8 cellular contexts compared by ENCODE assay signal in the genomic region with DNA sequence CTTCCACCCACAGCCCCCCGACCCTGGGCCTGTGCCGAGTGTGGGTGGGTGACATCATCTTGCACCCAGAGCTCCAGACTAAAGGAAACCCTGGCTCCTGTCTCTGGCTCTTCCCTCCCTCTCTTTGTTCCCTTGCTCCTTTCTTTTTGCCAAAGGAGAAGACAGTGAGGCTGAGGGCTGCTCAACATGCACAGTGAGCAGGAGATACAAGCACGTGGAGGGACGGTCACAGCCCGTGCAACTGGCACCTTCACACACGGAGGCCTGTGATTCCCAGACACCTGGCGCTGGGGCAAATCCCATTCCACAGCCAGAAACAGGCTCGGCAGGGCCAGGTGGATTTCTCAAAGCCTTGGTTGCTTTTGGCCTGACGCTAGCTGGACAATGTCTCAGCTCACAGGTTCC.
A peak's percentile ranks its signal among the peaks of the same experiment; 100 is the strongest.
DNase-seq lines count a peak whose midpoint lies in the region; TF ChIP-seq lines count a peak whose summit lies in the region.
"Not testable (repeated sequence)": the region's sequence is repeated elsewhere in the genome, so short reads cannot be mapped to it uniquely, and the experiment has no call there.

No MANE protein-coding gene starts in this region.

- H4K20me1 ChIP-seq in H9 (ENCODE audit: control insufficient read depth, insufficient read depth, insufficient read length): not testable (repeated sequence)
- H4K20me1 ChIP-seq in hepatocyte (ENCODE audit: insufficient read depth, poor library complexity, severe bottlenecking): peaks cover 84% of the 10 kb centered on the region
- peaks cover 97% of the 10 kb centered on the region for H4K20me1 ChIP-seq in neural progenitor cell (ENCODE audit: low read depth)

- not testable (repeated sequence) for H2BK15ac ChIP-seq in H9 (ENCODE audit: low read depth, low read length)

- not testable (repeated sequence) for H3K18ac ChIP-seq in H9 (ENCODE audit: insufficient read length, low read depth, low read length)

- not testable (repeated sequence) for H4K8ac ChIP-seq in H9 (replicated peaks; ENCODE audit: insufficient read length, low read depth, low read length)

- intact Hi-C loops in activated naive CD4-positive, alpha-beta T cell treated with anti-CD3 and anti-CD28 coated beads for 36 hours (cut with micrococcal nuclease); stomach (cut with DNase I; ENCODE audit: low total_unique reads): not testable (repeated sequence)

- H3K9me2 ChIP-seq in hepatocyte (replicated peaks; ENCODE audit: insufficient read depth): not testable (repeated sequence)

- peaks cover 67 to 83% of the 10 kb centered on the region in 2 experiments for H3K4me1 Mint-ChIP-seq in H9
- H3K4me1 Mint-ChIP-seq in activated naive CD4-positive, alpha-beta T cell treated with anti-CD3 and anti-CD28 coated beads for 36 hours (ENCODE audit: low read depth): peaks cover 74% of the 10 kb centered on the region
- H3K4me1 Mint-ChIP-seq in chondrocyte (ENCODE audit: low read depth): peaks cover 87% of the 10 kb centered on the region
- peaks cover 70% of the 10 kb centered on the region for H3K4me1 Mint-ChIP-seq in neural progenitor cell

- H2AK5ac ChIP-seq in H9 (ENCODE audit: insufficient read length, low read length): not testable (repeated sequence)

- not testable (repeated sequence) for H2BK120ac ChIP-seq in H9 (ENCODE audit: low read depth, low read length, poor library complexity, severe bottlenecking)

- H3K4me2 ChIP-seq in H9 (ENCODE audit: insufficient read depth, insufficient read length, low read length); neural progenitor cell: not testable (repeated sequence)
- H3K4me2 ChIP-seq in hepatocyte: peak overlapping the region; percentile 10

- not testable (repeated sequence) for H4K91ac ChIP-seq in H9 (ENCODE audit: insufficient read length, low read depth, low read length)

- not testable (repeated sequence) for H3K23me2 ChIP-seq in H9 (ENCODE audit: insufficient read length, low read depth, low read length, poor library complexity, severe bottlenecking)

- H3K56ac ChIP-seq in H9 (ENCODE audit: insufficient read length, low read depth, low read length): not testable (repeated sequence)

- H2AFZ ChIP-seq in H9 (ENCODE audit: low read length); hepatocyte; neural progenitor cell (replicated peaks): not testable (repeated sequence)

- peaks cover 76% of the 10 kb centered on the region for H3K79me2 ChIP-seq in H9 (ENCODE audit: insufficient read depth, low read length)
- peaks cover 97% of the 10 kb centered on the region for H3K79me2 ChIP-seq in hepatocyte
- H3K79me2 ChIP-seq in neural progenitor cell (ENCODE audit: low read depth): peaks cover 99% of the 10 kb centered on the region

- not testable (repeated sequence) for H3T11ph ChIP-seq in H9 (ENCODE audit: low read length)

- not testable (repeated sequence) for H2BK12ac ChIP-seq in H9 (ENCODE audit: insufficient read length, low read depth, low read length)

- peaks cover 38% of the 10 kb centered on the region for H3K36me3 ChIP-seq in BE2C
- H3K36me3 ChIP-seq in Peyer's patch; hepatocyte (replicated peaks; ENCODE audit: insufficient read depth, low read depth); neural progenitor cell; stomach: not testable (repeated sequence)

- not testable (repeated sequence) for TF ChIP-seq POLR2A in Peyer's patch (IDR thresholded peaks at IDR 0.05); stomach (IDR thresholded peaks at IDR 0.05)

- CTCF ChIA-PET in activated naive CD4-positive, alpha-beta T cell treated with anti-CD3 and anti-CD28 coated beads for 36 hours (lab: Charles Lee): not testable (repeated sequence)

- H3K4me3 Mint-ChIP-seq in H9; activated naive CD4-positive, alpha-beta T cell treated with anti-CD3 and anti-CD28 coated beads for 36 hours; neural progenitor cell: not testable (repeated sequence)
- H3K4me3 Mint-ChIP-seq in chondrocyte (ENCODE audit: unreplicated experiment): peak overlapping the region; percentile 10

- H3K23ac ChIP-seq in H9 (ENCODE audit: insufficient read length, low read depth, low read length): not testable (repeated sequence)

- not testable (repeated sequence) for H3K9me3 ChIP-seq in BE2C; H9 (ENCODE audit: control insufficient read depth, low read depth, low read length); Peyer's patch; hepatocyte (ENCODE audit: low read depth); neural progenitor cell (ENCODE audit: low read depth); stomach

- H4K5ac ChIP-seq in H9 (ENCODE audit: insufficient read length, low read depth, low read length): not testable (repeated sequence)

- TF ChIP-seq EP300 in stomach (IDR thresholded peaks at IDR 0.05): not testable (repeated sequence)

- H3K36me3 Mint-ChIP-seq in H9 (ENCODE audit: insufficient read depth in 1 of 3, low read depth in 3 of 3) (peaks cover 32 to 73% (median 56%) of the 10 kb centered on the region in 3 experiments), neural progenitor cell (peaks cover 22% of the 10 kb centered on the region)
- H3K36me3 Mint-ChIP-seq in activated naive CD4-positive, alpha-beta T cell treated with anti-CD3 and anti-CD28 coated beads for 36 hours (ENCODE audit: low read depth): peaks cover 39% of the 10 kb centered on the region
- H3K36me3 Mint-ChIP-seq in chondrocyte (ENCODE audit: low read depth): not testable (repeated sequence)

- H3K27ac Mint-ChIP-seq in H9 (peak overlapping the region in 1 of 3 experiments; percentile 44; a peak in 1 of 7 replicates), chondrocyte (ENCODE audit: unreplicated experiment) (peak overlapping the region; percentile 75), neural progenitor cell (peak overlapping the region; percentile 74)
- H3K27ac Mint-ChIP-seq in activated naive CD4-positive, alpha-beta T cell treated with anti-CD3 and anti-CD28 coated beads for 36 hours: peak overlapping the region; percentile 50

- not testable (repeated sequence) for H3K9ac ChIP-seq in H9 (ENCODE audit: extremely low read depth, insufficient read length, low read length); neural progenitor cell

- H3K4me3 ChIP-seq in BE2C (ENCODE audit: low read depth, low read length); Peyer's patch; hepatocyte; neural progenitor cell: not testable (repeated sequence)
- peak overlapping the region in 1 of 4 donors; percentile 7 for H3K4me3 ChIP-seq in stomach

- peaks cover 15% of the 10 kb centered on the region for H3K79me1 ChIP-seq in H9 (ENCODE audit: insufficient read depth, low read depth, low read length, poor library complexity, severe bottlenecking)

- H3K27me3 Mint-ChIP-seq in H9 (ENCODE audit: low read depth); activated naive CD4-positive, alpha-beta T cell treated with anti-CD3 and anti-CD28 coated beads for 36 hours (ENCODE audit: low read depth); chondrocyte (ENCODE audit: low read depth); neural progenitor cell (ENCODE audit: insufficient read depth, low read depth): not testable (repeated sequence)

- not testable (repeated sequence) for H2BK20ac ChIP-seq in H9 (ENCODE audit: low read depth, low read length, poor library complexity, severe bottlenecking)

- H3K4ac ChIP-seq in H9 (ENCODE audit: low read depth, low read length): not testable (repeated sequence)

- H3K4me1 ChIP-seq in BE2C (peaks cover 24% of the 10 kb centered on the region), Peyer's patch (peaks cover 0 to 68% (median 31%) of the 10 kb centered on the region in 4 donors), hepatocyte (ENCODE audit: insufficient read depth) (peaks cover 49% of the 10 kb centered on the region), neural progenitor cell (peaks cover 35% of the 10 kb centered on the region), stomach (peaks cover 89 to 97% (median 90%) of the 10 kb centered on the region in 4 donors)
- H3K4me1 ChIP-seq in H9 (ENCODE audit: insufficient read depth, low read length): not testable (repeated sequence)

- TF ChIP-seq CTCF in BE2C (IDR thresholded peaks at IDR 0.05; ENCODE audit: low read depth, low read length); H9 (conservative IDR thresholded peaks at IDR 0.05); Peyer's patch (IDR thresholded peaks at IDR 0.05); chondrocyte (IDR thresholded peaks at IDR 0.05); hepatocyte (IDR thresholded peaks at IDR 0.05; ENCODE audit: poor library complexity); neural progenitor cell (IDR thresholded peaks at IDR 0.05); stomach (IDR thresholded peaks at IDR 0.05): not testable (repeated sequence)

- H2BK5ac ChIP-seq in H9 (ENCODE audit: insufficient read length, low read length): not testable (repeated sequence)

- H3F3A ChIP-seq in neural progenitor cell (ENCODE audit: low read depth): not testable (repeated sequence)

- H3K14ac ChIP-seq in H9 (ENCODE audit: insufficient read depth, low read length): not testable (repeated sequence)

- not testable (repeated sequence) for H3K27me3 ChIP-seq in BE2C; H9 (ENCODE audit: insufficient read depth, low read length); Peyer's patch; hepatocyte; neural progenitor cell; stomach

- peak; percentile 37 for DNase-seq in BE2C
- peak; percentile 34 for DNase-seq in H9
- peak in 2 of 3 donors; percentile 38 to 46 for DNase-seq in Peyer's patch
- not testable (repeated sequence) for DNase-seq in activated naive CD4-positive, alpha-beta T cell treated with anti-CD3 and anti-CD28 coated beads for 36 hours
- peak; percentile 89 for DNase-seq in chondrocyte (ENCODE audit: low spot score)
- peak; percentile 19 for DNase-seq in hepatocyte (ENCODE audit: low spot score)
- DNase-seq in neural progenitor cell (ENCODE audit: low spot score): peak; percentile 16
- DNase-seq in stomach: peak; percentile 66

- not testable (repeated sequence) for H3K9me3 Mint-ChIP-seq in H9; activated naive CD4-positive, alpha-beta T cell treated with anti-CD3 and anti-CD28 coated beads for 36 hours; chondrocyte (ENCODE audit: low read depth); neural progenitor cell

- H3K27ac ChIP-seq in H9 (ENCODE audit: insufficient read length, low read depth, low read length); hepatocyte; neural progenitor cell: not testable (repeated sequence)
- H3K27ac ChIP-seq in Peyer's patch (peak overlapping the region in 3 of 4 donors; percentile 16 to 52 (median 49)), stomach (peak overlapping the region; percentile 28 to 90 (median 82))

- no CpG with 5 or more reads among the region's 9 CpGs for WGBS in H9 (ENCODE audit: extremely low coverage, insufficient read length, low lambda C conversion rate)
- 75% methylated on average over 9 of the region's 9 CpGs for WGBS in hepatocyte (ENCODE audit: low lambda C conversion rate, missing lambda C conversion rate)
- WGBS in stomach, 5 donors: 16 to 41% (median 35%) methylated on average over 6 to 9 of the region's 9 CpGs
